Comparison of ENCODE assay signal across 12 cellular contexts in genomic region chr10:95291634-95292039, GRCh38. TPM values are rescaled to one million over a fixed set of nuclear protein-coding genes. Genes with fewer than 3 reads are reported as not detected.
A peak's percentile ranks its signal among the peaks of the same experiment; 100 is the strongest.
DNase-seq lines count a peak whose midpoint lies in the region; ATAC-seq and TF ChIP-seq lines count a peak whose summit lies in the region.
"Had no signal": no experiment of that assay in that cellular context is flagged by ENCODE, and none has a peak within 500 bp of the region (broad histone marks: within the 10 kb centered on the region; RNA-seq: fewer than 3 reads in every experiment).

No MANE protein-coding gene starts in this region.

- H3K27me3 ChIP-seq in GM23248 (replicated peaks; ENCODE audit: insufficient read depth), result no peaks in the 10 kb centered on the region
- peaks cover 0 to 9% (median 0%) of the 10 kb centered on the region in 3 donors for H3K27me3 ChIP-seq in psoas muscle (ENCODE audit: insufficient read depth in 3 of 3, low read length in 2 of 3)

- H2AFZ ChIP-seq in GM23248, result peak overlapping the region; percentile 97

- no peaks in the 10 kb centered on the region; the same call in 1 of the 2 replicates for H3F3A ChIP-seq in GM23248 (ENCODE audit: insufficient read depth)

- no peak overlapping the region for H3K9ac ChIP-seq in GM23248

- H3K36me3 ChIP-seq in GM23248 (ENCODE audit: low read depth) (no peaks in the 10 kb centered on the region), psoas muscle (ENCODE audit: insufficient read depth in 1 of 2, low read depth in 1 of 2) (no peaks in the 10 kb centered on the region)
- H3K36me3 ChIP-seq: tibial nerve had no signal

- 92 to 96% methylated on average over 7 of the region's 7 CpGs for WGBS in GM23248 (ENCODE audit: low coverage in 1 of 2, low lambda C conversion rate in 2 of 2, missing lambda C conversion rate in 2 of 2), 2 experiments
- WGBS in psoas muscle, 3 donors, result 79 to 92% (median 86%) methylated on average over 7 of the region's 7 CpGs

- peaks cover 38% of the 10 kb centered on the region for H3K79me2 ChIP-seq in GM23248 (ENCODE audit: insufficient read depth)

- H3K9me3 ChIP-seq in GM23248 (ENCODE audit: low read depth) (no peaks in the 10 kb centered on the region), psoas muscle (no peaks in the 10 kb centered on the region)
- H3K9me3 ChIP-seq: tibial nerve had no signal

- intact Hi-C loops in CD14-positive monocyte (cut with micrococcal nuclease) (no loop called here), psoas muscle (cut with DNase I) (no loop called here)

- no peak for ATAC-seq in naive thymus-derived CD8-positive, alpha-beta T cell
- ATAC-seq in GM21825 (IDR thresholded peaks at IDR 0.05; ENCODE audit: unreplicated experiment) (no peak), psoas muscle (no peak)

- POLR2A ChIA-PET in naive thymus-derived CD8-positive, alpha-beta T cell (lab: Charles Lee), result no interaction called here

- peak overlapping the region; percentile 64 to 84 for H3K4me3 Mint-ChIP-seq in CD14-positive monocyte
- peak overlapping the region; percentile 84 for H3K4me3 Mint-ChIP-seq in activated naive CD8-positive, alpha-beta T cell
- peak overlapping the region; percentile 6 to 80 (median 74) for H3K4me3 Mint-ChIP-seq in naive thymus-derived CD8-positive, alpha-beta T cell

- H4K20me1 ChIP-seq in GM23248 (ENCODE audit: insufficient read depth), result no peaks in the 10 kb centered on the region

- H3K4me1 ChIP-seq in GM23248 (ENCODE audit: insufficient read depth), result peaks cover 23% of the 10 kb centered on the region
- H3K4me1 ChIP-seq in psoas muscle, result peaks cover 15% of the 10 kb centered on the region

- peak overlapping the region in 2 of 7 donors; percentile 37 to 51 for H3K27ac Mint-ChIP-seq in CD14-positive monocyte
- no peak overlapping the region for H3K27ac Mint-ChIP-seq in activated naive CD8-positive, alpha-beta T cell
- peak overlapping the region in 1 of 10 donors; percentile 35 for H3K27ac Mint-ChIP-seq in naive thymus-derived CD8-positive, alpha-beta T cell

- peaks cover 7 to 8% of the 10 kb centered on the region in 2 donors for H3K36me3 Mint-ChIP-seq in CD14-positive monocyte
- peaks cover 2% of the 10 kb centered on the region for H3K36me3 Mint-ChIP-seq in activated naive CD8-positive, alpha-beta T cell
- H3K36me3 Mint-ChIP-seq in naive thymus-derived CD8-positive, alpha-beta T cell, result peaks cover 0 to 6% (median 0%) of the 10 kb centered on the region in 3 donors

- no peak for TF ChIP-seq CTCF in CD14-positive monocyte (IDR thresholded peaks at IDR 0.05)
- no peak for TF ChIP-seq CTCF in psoas muscle (IDR thresholded peaks at IDR 0.05)

- peaks cover 51 to 59% (median 56%) of the 10 kb centered on the region in 3 donors for H3K27me3 Mint-ChIP-seq in CD14-positive monocyte (ENCODE audit: low read depth in 3 of 3)
- H3K27me3 Mint-ChIP-seq in activated naive CD8-positive, alpha-beta T cell, result peaks cover 36% of the 10 kb centered on the region
- H3K27me3 Mint-ChIP-seq in naive thymus-derived CD8-positive, alpha-beta T cell, result peaks cover 27 to 76% (median 42%) of the 10 kb centered on the region in 5 donors

- H3K4me3 ChIP-seq in GM23248, result no peak overlapping the region
- H3K4me3 ChIP-seq in psoas muscle, result no peak overlapping the region

- H3K9me3 Mint-ChIP-seq in CD14-positive monocyte, result peaks cover 0 to 11% (median 2%) of the 10 kb centered on the region in 7 donors
- no peaks in the 10 kb centered on the region for H3K9me3 Mint-ChIP-seq in activated naive CD8-positive, alpha-beta T cell (ENCODE audit: low read depth)
- no peaks in the 10 kb centered on the region for H3K9me3 Mint-ChIP-seq in naive thymus-derived CD8-positive, alpha-beta T cell

- no peaks in the 10 kb centered on the region for H3K9me2 ChIP-seq in GM23248 (ENCODE audit: insufficient read depth)

- H3K4me1 Mint-ChIP-seq in CD14-positive monocyte, result peaks cover 33% of the 10 kb centered on the region
- H3K4me1 Mint-ChIP-seq in activated naive CD8-positive, alpha-beta T cell (ENCODE audit: low read depth), result peaks cover 14% of the 10 kb centered on the region
- H3K4me1 Mint-ChIP-seq in naive thymus-derived CD8-positive, alpha-beta T cell, result peaks cover 4 to 58% (median 23%) of the 10 kb centered on the region in 4 donors

- no peak overlapping the region for H3K4me2 ChIP-seq in GM23248 (ENCODE audit: unreplicated experiment)

- no peak for DNase-seq in CD14-positive monocyte (ENCODE audit: low spot score)
- DNase-seq in GM23248, result no peak
- DNase-seq in naive thymus-derived CD8-positive, alpha-beta T cell, result no peak
- no peak for DNase-seq in NCI-H1694 (lab: John Stamatoyannopoulos, UW)
- DNase-seq in psoas muscle, result no peak
- no peak for DNase-seq in SW480 (ENCODE audit: low spot score)
- DNase-seq: activated naive CD4-positive, alpha-beta T cell treated with anti-CD3 and anti-CD28 coated beads, Interleukin-2, amount 50 U/mL, for 16 hours; occipital lobe; stimulated activated CD4-positive, alpha-beta T cell treated with anti-CD3 and anti-CD28 coated beads, Interleukin-4, amount 100 ng/mL, for 4 hours had no signal

- H3K27ac ChIP-seq in GM23248 (no peak overlapping the region), psoas muscle (no peak overlapping the region)

- in situ Hi-C loops in GM23248 (cut with MboI), result no loop called here

RNA-seq across cellular contexts. Expression of gene PDLIM1, which starts 0.8 kb away (rescaled TPM):
- polyA plus RNA-seq in CD14-positive monocyte (1 to 10 TPM; 4.8 to 5.2 TPM), GM23248 (2016; fragmentation: Nextera tagmentation; extraction: Ambion mirVana) (143 and 147 TPM in 2 replicates), psoas muscle (100 to 1,000 TPM in 2 of 3 donors, 10 to 100 TPM in 1; 97.3 to 493 (median 311) TPM)
- 16.3 and 32.0 TPM in 2 replicates for total RNA-seq in GM23248 (2014; rRNA removed; shearing (Covaris generic))
- 1 to 10 TPM; 4.5 TPM for total RNA-seq in naive thymus-derived CD8-positive, alpha-beta T cell
- 10 to 100 TPM in 1 of 3 donors, 1 to 10 TPM in 1, under 1 TPM in 1; 0.48 to 15.2 (median 1.1) TPM for polyA plus RNA-seq in naive thymus-derived CD8-positive, alpha-beta T cell
- 100 to 1,000 TPM; 267 to 504 (median 329) TPM for total RNA-seq in psoas muscle
